Comparison of ENCODE assay signal across 19 cellular contexts in genomic region chr1:51650198-51650597, GRCh38. TPM values are rescaled to one million over a fixed set of nuclear protein-coding genes. Genes with fewer than 3 reads are reported as not detected.
A peak's percentile ranks its signal among the peaks of the same experiment; 100 is the strongest.
DNase-seq lines count a peak whose midpoint lies in the region; ATAC-seq, FAIRE-seq and TF ChIP-seq lines count a peak whose summit lies in the region.
"Had no signal": no experiment of that assay in that cellular context is flagged by ENCODE, and none has a peak within 500 bp of the region (broad histone marks: within the 10 kb centered on the region; RNA-seq: fewer than 3 reads in every experiment).

No MANE protein-coding gene starts in this region.

- intact Hi-C loops in left ventricle myocardium inferior (cut with micrococcal nuclease), result no loop called here
- intact Hi-C loops in Right ventricle myocardium inferior (cut with DNase I), result no loop called here
- intact Hi-C loops in psoas muscle (cut with DNase I), result no loop called here

- H3K4me2 ChIP-seq in astrocyte (ENCODE audit: low read length), result no peak overlapping the region
- H3K4me2 ChIP-seq: BLaER1 treated with 17β-estradiol and CSF1 and Interleukin-3, amounts not matched to agents 10 nM and 100 nM had no signal

- peaks cover 45% of the 10 kb centered on the region for H3K4me1 Mint-ChIP-seq in astrocyte (ENCODE audit: low read depth, unreplicated experiment)

- H3K27me3 ChIP-seq in left ventricle myocardium inferior (ENCODE audit: low read depth) (no peaks in the 10 kb centered on the region), astrocyte (ENCODE audit: insufficient read depth, low read length) (no peaks in the 10 kb centered on the region), psoas muscle (ENCODE audit: insufficient read depth in 3 of 3, low read length in 2 of 3) (no peaks in the 10 kb centered on the region)
- H3K27me3 ChIP-seq: BLaER1 treated with 17β-estradiol and CSF1 and Interleukin-3, amounts not matched to agents 10 nM and 100 nM; SJSA1 had no signal

- H4K20me1 ChIP-seq in astrocyte (ENCODE audit: insufficient read depth, low read length), result no peaks in the 10 kb centered on the region

- H3K9me3 Mint-ChIP-seq in astrocyte (ENCODE audit: unreplicated experiment), result no peaks in the 10 kb centered on the region

- 93 to 100% (median 96%) methylated on average over 1 of the region's 1 CpG for WGBS in psoas muscle, 3 donors

- peaks cover 42% of the 10 kb centered on the region for H3K79me2 ChIP-seq in astrocyte (ENCODE audit: insufficient read depth, low read length)

- peaks cover under 1% of the 10 kb centered on the region for H3K36me3 Mint-ChIP-seq in astrocyte (ENCODE audit: low read depth, unreplicated experiment)

- H3K4me1 ChIP-seq in left ventricle myocardium inferior, result peaks cover 85% of the 10 kb centered on the region
- peaks cover 16% of the 10 kb centered on the region for H3K4me1 ChIP-seq in astrocyte (ENCODE audit: insufficient read depth, low read length)
- peaks cover 78% of the 10 kb centered on the region for H3K4me1 ChIP-seq in psoas muscle

- H3K4me3 Mint-ChIP-seq in astrocyte (ENCODE audit: unreplicated experiment), result no peak overlapping the region

- no peak overlapping the region for H3K9ac ChIP-seq in astrocyte (ENCODE audit: low read length)
- H3K9ac ChIP-seq: BLaER1 treated with 17β-estradiol and CSF1 and Interleukin-3, amounts not matched to agents 10 nM and 100 nM had no signal

- no peak overlapping the region for H2AFZ ChIP-seq in astrocyte (ENCODE audit: low read depth, low read length)

- H3K4me3 ChIP-seq in left ventricle myocardium inferior (no peak overlapping the region), astrocyte (ENCODE audit: insufficient read depth, low read depth, low read length) (no peak overlapping the region), psoas muscle (no peak overlapping the region)
- H3K4me3 ChIP-seq: BLaER1 treated with 17β-estradiol and CSF1 and Interleukin-3, amounts not matched to agents 10 nM and 100 nM; SJSA1 had no signal

- H3K27ac ChIP-seq in left ventricle myocardium inferior (replicated peaks) (peak overlapping the region; percentile 74), astrocyte (ENCODE audit: low read depth, low read length) (no peak overlapping the region), psoas muscle (peak overlapping the region; percentile 76)
- H3K27ac ChIP-seq: BLaER1 treated with 17β-estradiol and CSF1 and Interleukin-3, amounts not matched to agents 10 nM and 100 nM; RWPE1; SJSA1 had no signal

- H3K36me3 ChIP-seq in left ventricle myocardium inferior (no peaks in the 10 kb centered on the region), astrocyte (ENCODE audit: insufficient read depth, low read length) (peaks cover 4% of the 10 kb centered on the region), psoas muscle (ENCODE audit: insufficient read depth in 1 of 2, low read depth in 1 of 2) (peaks cover 0 to 29% of the 10 kb centered on the region in 2 donors)

- ATAC-seq in Right ventricle myocardium inferior (no peak), psoas muscle (no peak)

- TF ChIP-seq CTCF in left ventricle myocardium inferior (IDR thresholded peaks at IDR 0.05; ENCODE audit: borderline replicate concordance) (no peak), astrocyte (IDR thresholded peaks at IDR 0.05; ENCODE audit: insufficient read depth, low read depth, low read length) (no peak), psoas muscle (IDR thresholded peaks at IDR 0.05) (no peak), GM10248 (IDR thresholded peaks at IDR 0.05; ENCODE audit: control extremely low read depth, extremely low read depth, low read depth, missing control alignments) (no peak)

- H3K9me3 ChIP-seq in left ventricle myocardium inferior (replicated peaks) (peaks cover 5% of the 10 kb centered on the region), astrocyte (ENCODE audit: insufficient read depth, low read depth, low read length) (no peaks in the 10 kb centered on the region), psoas muscle (peaks cover 6% of the 10 kb centered on the region)
- H3K9me3 ChIP-seq: SJSA1 had no signal

- CTCF ChIA-PET in GM10248 (lab: Yijun Ruan, JAX), result no interaction called here

- POLR2A ChIA-PET in GM10248 (lab: Yijun Ruan, JAX), result no interaction called here

- H3K27me3 Mint-ChIP-seq in astrocyte (ENCODE audit: low read depth, unreplicated experiment), result no peaks in the 10 kb centered on the region

- DNase-seq in left ventricle myocardium inferior (no peak), Right ventricle myocardium inferior (ENCODE audit: missing footprints) (no peak), astrocyte (ENCODE audit: low read depth) (no peak), psoas muscle (no peak), GM10248 (ENCODE audit: extremely low spot score) (no peak), Kasumi-1 (lab: John Stamatoyannopoulos, UW) (no peak), DMS 273 (lab: John Stamatoyannopoulos, UW; ENCODE audit: unreplicated experiment) (no peak)
- DNase-seq in activated CD4-positive, alpha-beta T cell treated with anti-CD3 and anti-CD28 coated beads, Interleukin-2, amount 50 U/mL, for 1 hour, result no peak
- DNase-seq: DMS 273 treated with DMSO at 0.1 percent for 48 hours, GF-D8, MV-4-11, NCI-H1417, NCI-H187 treated with DMSO at 0.1 percent for 48 hours, NCI-H345, NCI-H526 had no signal

- FAIRE-seq in astrocyte (lab: Jason Lieb, UNC), result no peak
- FAIRE-seq: GM12892 had no signal

- peak overlapping the region; percentile 42 for H3K27ac Mint-ChIP-seq in astrocyte (ENCODE audit: unreplicated experiment)

RNA-seq across cellular contexts. Expression of gene OSBPL9, which starts 33.3 kb away (rescaled TPM):
- 55.8 TPM for total RNA-seq in left ventricle myocardium inferior
- 45.1 TPM for total RNA-seq in Right ventricle myocardium inferior
- total RNA-seq in astrocyte, result 115 and 117 TPM in 2 replicates
- total RNA-seq in psoas muscle, result 100 to 1,000 TPM in 1 of 4 donors, 10 to 100 TPM in 3; 32.5 to 141 (median 52.0) TPM
- polyA plus RNA-seq in psoas muscle, result 10 to 100 TPM; 15.6 to 84.8 (median 60.6) TPM
